In genomic region chrX:16643160-16643559, GRCh38 we compare ENCODE assay signal across 17 cellular contexts. TPM values are rescaled to one million over a fixed set of nuclear protein-coding genes. Genes with fewer than 3 reads are reported as not detected.
DNase-seq lines count a peak whose midpoint lies in the region; ATAC-seq and TF ChIP-seq lines count a peak whose summit lies in the region.
"Had no signal": no experiment of that assay in that cellular context is flagged by ENCODE, and none has a peak within 500 bp of the region (broad histone marks: within the 10 kb centered on the region; RNA-seq: fewer than 3 reads in every experiment).

No MANE protein-coding gene starts in this region.

- H3K36me3 Mint-ChIP-seq in endodermal cell (ENCODE audit: low read depth) (peaks cover 81% of the 10 kb centered on the region), osteocyte (ENCODE audit: unreplicated experiment) (peaks cover 30% of the 10 kb centered on the region)

- no peak overlapping the region for H3K9ac ChIP-seq in endodermal cell (ENCODE audit: extremely low read depth, low read length, poor library complexity, severe bottlenecking)

- 93 to 100% methylated on average over 1 to 5 of the region's 5 CpGs for WGBS in endodermal cell (ENCODE audit: insufficient coverage in 1 of 2, insufficient read length in 1 of 2), 2 experiments

- H3K27me3 Mint-ChIP-seq in endodermal cell (ENCODE audit: insufficient read depth) (no peaks in the 10 kb centered on the region), osteocyte (ENCODE audit: unreplicated experiment) (no peaks in the 10 kb centered on the region)
- H3K27me3 Mint-ChIP-seq: activated CD4-positive, alpha-beta T cell treated with anti-CD3 and anti-CD28 coated beads, Interleukin-2, amount 10 ng/mL, durations not matched to agents 7 days and 5 days had no signal

- no peak for ATAC-seq in gastrocnemius medialis

- DNase-seq in EL (peak; percentile 53), LHCN-M2 (ENCODE audit: low read depth) (peak; percentile 8), endodermal cell (peak; percentile 24), osteocyte (ENCODE audit: extremely low spot score, unreplicated experiment) (no peak), NCI-H2171 (lab: John Stamatoyannopoulos, UW) (no peak), gastrocnemius medialis (no peak), HUDEP-2 (lab: John Stamatoyannopoulos, UW; ENCODE audit: unreplicated experiment in 76 of 76) (no peak)
- no peak for DNase-seq in stimulated activated CD4-positive, alpha-beta T cell treated with anti-CD3 and anti-CD28 coated beads, Interleukin-4, amount 100 ng/mL, for 24 hours
- DNase-seq: activated CD4-positive, alpha-beta T cell treated with anti-CD3 and anti-CD28 coated beads, Interleukin-2, amount 10 ng/mL, durations not matched to agents 7 days and 5 days; adrenal gland; DND-41; esophagus squamous epithelium; NCI-H1092; ovary; T1000 had no signal

- H3K4me3 Mint-ChIP-seq in endodermal cell (no peak overlapping the region), osteocyte (ENCODE audit: unreplicated experiment) (no peak overlapping the region)
- H3K4me3 Mint-ChIP-seq: activated CD4-positive, alpha-beta T cell treated with anti-CD3 and anti-CD28 coated beads, Interleukin-2, amount 10 ng/mL, durations not matched to agents 7 days and 5 days; CD14-positive monocyte had no signal

- intact Hi-C loops in gastrocnemius medialis (cut with DNase I; ENCODE audit: low total_unique reads), result no loop called here

- H3K4me1 ChIP-seq in endodermal cell (ENCODE audit: control insufficient read depth, insufficient read depth, low read length), result no peaks in the 10 kb centered on the region
- H3K4me1 ChIP-seq in gastrocnemius medialis, result no peaks in the 10 kb centered on the region
- H3K4me1 ChIP-seq: adrenal gland, esophagus squamous epithelium had no signal

- no peak for TF ChIP-seq CTCF in endodermal cell (conservative IDR thresholded peaks at IDR 0.05)
- TF ChIP-seq CTCF in osteocyte (IDR thresholded peaks at IDR 0.05), result no peak
- TF ChIP-seq CTCF in gastrocnemius medialis (IDR thresholded peaks at IDR 0.05 in 4 of 5, conservative IDR thresholded peaks at IDR 0.05 in 1 of 5), result no peak

- peak overlapping the region; percentile 44 for H3K27ac Mint-ChIP-seq in endodermal cell
- H3K27ac Mint-ChIP-seq in osteocyte (ENCODE audit: unreplicated experiment), result peak overlapping the region; percentile 53
- H3K27ac Mint-ChIP-seq: activated CD4-positive, alpha-beta T cell treated with anti-CD3 and anti-CD28 coated beads, Interleukin-2, amount 10 ng/mL, durations not matched to agents 7 days and 5 days had no signal

- H3K27ac ChIP-seq in endodermal cell (ENCODE audit: low read depth, low read length) (no peak overlapping the region), gastrocnemius medialis (no peak overlapping the region)
- H3K27ac ChIP-seq: adrenal gland, coronary artery, esophagus squamous epithelium, ovary had no signal

- H3K36me3 ChIP-seq in endodermal cell (ENCODE audit: control insufficient read depth, insufficient read depth, low read length) (peaks cover 5% of the 10 kb centered on the region), gastrocnemius medialis (no peaks in the 10 kb centered on the region)
- H3K36me3 ChIP-seq: adrenal gland, ovary had no signal

- H3K4me1 Mint-ChIP-seq in endodermal cell, result peaks cover 24% of the 10 kb centered on the region
- H3K4me1 Mint-ChIP-seq in osteocyte (ENCODE audit: unreplicated experiment), result peaks cover 28% of the 10 kb centered on the region
- H3K4me1 Mint-ChIP-seq: activated CD4-positive, alpha-beta T cell treated with anti-CD3 and anti-CD28 coated beads, Interleukin-2, amount 10 ng/mL, durations not matched to agents 7 days and 5 days had no signal

- H3K27me3 ChIP-seq in endodermal cell (ENCODE audit: control insufficient read depth, insufficient read depth, low read length, poor library complexity, severe bottlenecking) (no peaks in the 10 kb centered on the region), gastrocnemius medialis (peaks cover 0 to 5% (median 0%) of the 10 kb centered on the region in 3 donors)
- H3K27me3 ChIP-seq: esophagus squamous epithelium, ovary had no signal

- in situ Hi-C loops in gastrocnemius medialis (cut with MboI; ENCODE audit: low sequenced_read_pairs in 4 of 4), result no loop called here

- TF ChIP-seq POLR2A in gastrocnemius medialis (IDR thresholded peaks at IDR 0.05), result no peak

- H3K9me3 Mint-ChIP-seq in endodermal cell (no peaks in the 10 kb centered on the region), osteocyte (ENCODE audit: unreplicated experiment) (peaks cover 4% of the 10 kb centered on the region)
- H3K9me3 Mint-ChIP-seq: activated CD4-positive, alpha-beta T cell treated with anti-CD3 and anti-CD28 coated beads, Interleukin-2, amount 10 ng/mL, durations not matched to agents 7 days and 5 days; CD14-positive monocyte had no signal

- H3K9me3 ChIP-seq in endodermal cell (ENCODE audit: control insufficient read depth, low read length) (peaks cover 4% of the 10 kb centered on the region), gastrocnemius medialis (no peaks in the 10 kb centered on the region)
- H3K9me3 ChIP-seq: adrenal gland, esophagus squamous epithelium, ovary had no signal

- no peak overlapping the region for H3K4me3 ChIP-seq in endodermal cell (ENCODE audit: low read length)
- H3K4me3 ChIP-seq in gastrocnemius medialis, result no peak overlapping the region
- H3K4me3 ChIP-seq: adrenal gland, coronary artery, esophagus squamous epithelium, ovary had no signal

RNA-seq across cellular contexts. Expression of gene S100G, which starts 6.8 kb away (rescaled TPM):
- not detected in 2 replicates for total RNA-seq in LHCN-M2 (2014; rRNA removed)
- not detected for polyA plus RNA-seq in LHCN-M2 (2012)
- not detected for total RNA-seq in endodermal cell
- not detected for polyA plus RNA-seq in endodermal cell (2013, experiment 1 of 2)
- not detected for polyA plus RNA-seq in endodermal cell (2013, experiment 2 of 2)
- not detected in 2 replicates for total RNA-seq in osteocyte
- total RNA-seq in gastrocnemius medialis, result not detected
- total RNA-seq: activated CD4-positive, alpha-beta T cell treated with anti-CD3 and anti-CD28 coated beads, Interleukin-2, amount 10 ng/mL, durations not matched to agents 7 days and 5 days; adrenal gland; esophagus squamous epithelium; ovary had no signal
- polyA plus RNA-seq: CD14-positive monocyte, ovary had no signal

Comparison
In these comparisons a context has a peak if more than half of its experiments do, and no peak if none do; other contexts are left out.
1. DNase-seq: peak in EL (single experiment), LHCN-M2 (single experiment) and endodermal cell (single experiment); none in osteocyte (single experiment), NCI-H2171 (single experiment), gastrocnemius medialis (0 of 2), HUDEP-2 (0 of 76) and stimulated activated CD4-positive, alpha-beta T cell treated with anti-CD3 and anti-CD28 coated beads, Interleukin-4, amount 100 ng/mL, for 24 hours (single experiment).